ENCODE assay signal across 11 cellular contexts in genomic region chr21:46191257-46191685, GRCh38. TPM values are rescaled to one million over a fixed set of nuclear protein-coding genes. Genes with fewer than 3 reads are reported as not detected.
A peak's percentile ranks its signal among the peaks of the same experiment; 100 is the strongest.
DNase-seq lines count a peak whose midpoint lies in the region; ATAC-seq and TF ChIP-seq lines count a peak whose summit lies in the region.
"Had no signal": no experiment of that assay in that cellular context is flagged by ENCODE, and none has a peak within 500 bp of the region (broad histone marks: within the 10 kb centered on the region; RNA-seq: fewer than 3 reads in every experiment).

No MANE protein-coding gene starts in this region.

- DNase-seq in glomerular visceral epithelial cell (ENCODE audit: extremely low spot score) (peak; percentile 21), smooth muscle cell (lab: John Stamatoyannopoulos, UW; ENCODE audit: unreplicated experiment) (no peak), GM10248 (ENCODE audit: extremely low spot score) (no peak), KG1 (lab: John Stamatoyannopoulos, UW) (no peak)
- no peak for DNase-seq in activated CD4-positive, alpha-beta T cell treated with anti-CD3 and anti-CD28 coated beads, Interleukin-2, amount 50 U/mL, for 48 hours
- DNase-seq: SJCRH30 had no signal

- no peak overlapping the region for H3K9ac ChIP-seq in smooth muscle cell (ENCODE audit: low read depth)
- H3K9ac ChIP-seq: parathyroid adenoma had no signal

- no peaks in the 10 kb centered on the region for H3K27me3 ChIP-seq in smooth muscle cell (ENCODE audit: low read depth)
- H3K27me3 ChIP-seq: SJCRH30 had no signal

- no peaks in the 10 kb centered on the region for H3K79me2 ChIP-seq in smooth muscle cell (ENCODE audit: low read depth)
- H3K79me2 ChIP-seq: parathyroid adenoma had no signal

- POLR2A ChIA-PET in HEK293 (lab: Yijun Ruan, JAX) (no interaction called here), GM10248 (lab: Yijun Ruan, JAX) (no interaction called here)

- H3K4me2 ChIP-seq in smooth muscle cell: no peak overlapping the region

- TF ChIP-seq CTCF in HEK293 (tag by site-specific recombination; IDR thresholded peaks at IDR 0.05) (no peak), smooth muscle cell (IDR thresholded peaks at IDR 0.05; ENCODE audit: borderline replicate concordance, insufficient read depth, poor library complexity, severe bottlenecking) (no peak), GM10248 (IDR thresholded peaks at IDR 0.05; ENCODE audit: control extremely low read depth, extremely low read depth, low read depth, missing control alignments) (no peak)

- 75% methylated on average over 4 of the region's 4 CpGs for WGBS in smooth muscle cell (ENCODE audit: low lambda C conversion rate)

- H2AFZ ChIP-seq in smooth muscle cell (ENCODE audit: low read depth): no peak overlapping the region
- H2AFZ ChIP-seq: parathyroid adenoma had no signal

- H4K20me1 ChIP-seq in smooth muscle cell (ENCODE audit: low read depth): no peaks in the 10 kb centered on the region

- CTCF ChIA-PET in HEK293 (lab: Yijun Ruan, JAX): interaction anchor here (1.5 kb wide), 1 partner anchor 218 kb away, joined by 4 read pairs; no protein-coding TSS in a partner anchor
- CTCF ChIA-PET in GM10248 (lab: Yijun Ruan, JAX): interaction anchor here (0.8 to 1.0 kb wide), 2 partner anchors 23 to 34 kb away, joined by 3 read pairs; no protein-coding TSS in a partner anchor

- H3K27ac ChIP-seq in HEK293 (ENCODE audit: extremely low read depth, low read depth, low read length) (no peak overlapping the region), angular gyrus (ENCODE audit: low read depth, low read length) (peak overlapping the region; percentile 4), smooth muscle cell (ENCODE audit: low read depth) (peak overlapping the region; percentile 66)
- H3K27ac ChIP-seq: parathyroid adenoma, SJCRH30 had no signal

- no peak for ATAC-seq in HG03108 (IDR thresholded peaks at IDR 0.05; ENCODE audit: unreplicated experiment)

- H3F3A ChIP-seq in smooth muscle cell (ENCODE audit: low read depth): no peaks in the 10 kb centered on the region

- H3K4me3 ChIP-seq in HEK293 (ENCODE audit: low read depth, low read length) (no peak overlapping the region), smooth muscle cell (no peak overlapping the region)
- H3K4me3 ChIP-seq: HAP-1, SJCRH30 had no signal

- no peaks in the 10 kb centered on the region for H3K9me3 ChIP-seq in HEK293 (ENCODE audit: control insufficient read depth, insufficient read depth, low read depth, low read length)
- no peaks in the 10 kb centered on the region for H3K9me3 ChIP-seq in smooth muscle cell (replicated peaks; ENCODE audit: low read depth)
- H3K9me3 ChIP-seq: HAP-1, SJCRH30 had no signal

- H3K36me3 ChIP-seq in HEK293 (ENCODE audit: control insufficient read depth in 2 of 2, insufficient read depth in 1 of 2, low read length in 2 of 2) (peaks cover 7 to 48% of the 10 kb centered on the region in 2 experiments; a peak in 1 of 3 replicates), smooth muscle cell (ENCODE audit: low read depth) (no peaks in the 10 kb centered on the region)

- H3K4me1 ChIP-seq in HEK293 (ENCODE audit: control insufficient read depth, insufficient read depth, low read length) (peaks cover 9% of the 10 kb centered on the region), smooth muscle cell (ENCODE audit: low read depth) (peaks cover 6% of the 10 kb centered on the region)

TF ChIP-seq in HEK293, 187 proteins besides CTCF, POLR2A, EP300 and RAD21 (continues in another document):
- TF ChIP-seq ZNF423 (tag by site-specific recombination; IDR thresholded peaks at IDR 0.05) (no peak), ZNF585B (tag by site-specific recombination; IDR thresholded peaks at IDR 0.05) (no peak), ZBTB10 (tag by site-specific recombination; IDR thresholded peaks at IDR 0.05) (no peak), ZNF302 (tag by site-specific recombination; IDR thresholded peaks at IDR 0.05; ENCODE audit: low read depth) (no peak), ZNF791 (tag by site-specific recombination; IDR thresholded peaks at IDR 0.05) (no peak), ZNF76 (tag by site-specific recombination; IDR thresholded peaks at IDR 0.05; ENCODE audit: borderline replicate concordance, low read depth) (no peak), ZEB2 (tag by site-specific recombination; IDR thresholded peaks at IDR 0.05) (no peak), ZNF600 (tag by site-specific recombination; IDR thresholded peaks at IDR 0.05) (peak; percentile 97), SP2 (tag by site-specific recombination; IDR thresholded peaks at IDR 0.05) (peak; percentile 26; the same call in 1 of the 2 replicates), KLF7 (tag by site-specific recombination; IDR thresholded peaks at IDR 0.05; ENCODE audit: borderline replicate concordance) (no peak), ZNF335 (tag by site-specific recombination; conservative IDR thresholded peaks at IDR 0.05) (no peak), ZNF449 (tag by site-specific recombination; IDR thresholded peaks at IDR 0.05) (no peak), ZNF777 (tag by site-specific recombination; IDR thresholded peaks at IDR 0.05; ENCODE audit: borderline replicate concordance) (no peak), ZBTB7A (tag by site-specific recombination; IDR thresholded peaks at IDR 0.05; ENCODE audit: low read depth) (0 out of 2 replicates have a peak, but pooled peaks have one; percentile 33), ZNF776 (tag by site-specific recombination; IDR thresholded peaks at IDR 0.05; ENCODE audit: borderline replicate concordance) (no peak), ZBTB21 (tag by site-specific recombination; IDR thresholded peaks at IDR 0.05) (no peak), ZFHX2 (tag by site-specific recombination; conservative IDR thresholded peaks at IDR 0.05) (peak; percentile 95), INSM2 (tag by site-specific recombination; IDR thresholded peaks at IDR 0.05) (no peak), ZNF610 (tag by site-specific recombination; IDR thresholded peaks at IDR 0.05; ENCODE audit: borderline replicate concordance) (no peak), ZNF645 (tag by site-specific recombination; IDR thresholded peaks at IDR 0.05) (no peak), ZNF155 (tag by site-specific recombination; IDR thresholded peaks at IDR 0.05) (no peak)

RNA-seq across cellular contexts. Expression of gene SPATC1L, which starts 7.0 kb away (rescaled TPM):
- total RNA-seq in smooth muscle cell: 6.4 and 10.5 TPM in 2 replicates
- polyA plus RNA-seq in smooth muscle cell: 36.5 and 40.2 TPM in 2 replicates

RNA-seq across cellular contexts. Expression of gene FTCD, which starts 35.9 kb away (rescaled TPM):
- 1.3 and 4.1 TPM in 2 replicates for total RNA-seq in smooth muscle cell
- 15.2 and 18.0 TPM in 2 replicates for polyA plus RNA-seq in smooth muscle cell
- total RNA-seq: SJCRH30 had no signal

RNA-seq across cellular contexts. Expression of gene LSS, which starts 37.3 kb away (rescaled TPM):
- 33.2 and 37.7 TPM in 2 replicates for total RNA-seq in smooth muscle cell
- polyA plus RNA-seq in smooth muscle cell: 21.8 and 32.5 TPM in 2 replicates
